Comparison of ENCODE assay signal across 8 cellular contexts in the genomic region with DNA sequence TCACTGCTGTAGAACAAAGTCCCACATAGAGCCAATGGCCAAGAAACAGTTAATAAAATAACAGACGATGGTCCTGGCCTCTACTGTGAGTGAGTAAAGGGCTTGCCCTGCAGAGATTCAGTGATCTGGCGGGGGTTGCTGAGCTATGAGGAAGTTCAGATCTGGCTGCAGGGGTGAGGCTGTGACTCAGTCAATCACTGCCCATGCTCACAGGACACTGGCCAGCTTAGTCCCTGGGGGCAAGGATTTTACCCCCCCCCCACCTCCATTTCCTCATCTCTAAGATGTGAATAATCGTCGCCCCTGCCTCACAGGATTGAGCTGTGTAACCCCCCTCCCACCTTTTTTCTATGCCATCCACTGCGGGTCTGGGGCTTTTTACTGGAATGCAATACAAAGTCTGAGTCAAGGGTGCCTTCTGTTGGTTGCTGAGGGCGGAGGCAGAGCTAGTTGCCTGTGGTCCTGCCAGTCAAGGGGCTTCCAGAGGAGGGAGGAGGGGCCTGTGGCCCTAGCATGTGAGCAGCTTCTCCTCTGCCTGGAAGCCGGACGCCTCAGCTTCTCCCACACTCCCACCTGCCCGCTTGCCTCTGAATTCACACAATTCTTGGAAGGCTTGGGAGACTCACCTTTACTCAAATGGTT. TPM values are rescaled to one million over a fixed set of nuclear protein-coding genes. Genes with fewer than 3 reads are reported as not detected.
A peak's percentile ranks its signal among the peaks of the same experiment; 100 is the strongest.
DNase-seq lines count a peak whose midpoint lies in the region; ATAC-seq and TF ChIP-seq lines count a peak whose summit lies in the region.
"Not testable (repeated sequence)": the region's sequence is repeated elsewhere in the genome, so short reads cannot be mapped to it uniquely, and the experiment has no call there.

No MANE protein-coding gene starts in this region.

- not testable (repeated sequence) for H3F3A ChIP-seq in PC-3 (ENCODE audit: low read length, unreplicated experiment)

- not testable (repeated sequence) for BruUV-seq in PC-3 (replicated peaks; lab: Mats Ljungman, UMichigan)

- not testable (repeated sequence) for H3K9me2 ChIP-seq in PC-3 (replicated peaks; ENCODE audit: low read length)

- not testable (repeated sequence) for H3K27me3 ChIP-seq in PC-3 (ENCODE audit: low read length); adrenal gland; foreskin keratinocyte; thoracic aorta (replicated peaks; ENCODE audit: insufficient read depth)

- intact Hi-C loops in CD14-positive monocyte (cut with micrococcal nuclease); PC-3 (cut with micrococcal nuclease); adrenal gland (cut with DNase I): not testable (repeated sequence)

- H3K36me3 Mint-ChIP-seq in CD14-positive monocyte; activated CD8-positive, alpha-beta T cell treated with anti-CD3 and anti-CD28 coated beads, Interleukin-2, amount 10 ng/mL, durations not matched to agents 7 days and 5 days (ENCODE audit: low read depth): not testable (repeated sequence)

- H3K4me3 Mint-ChIP-seq in CD14-positive monocyte = peak overlapping the region in 1 of 2 donors; percentile 16
- H3K4me3 Mint-ChIP-seq in activated CD8-positive, alpha-beta T cell treated with anti-CD3 and anti-CD28 coated beads, Interleukin-2, amount 10 ng/mL, durations not matched to agents 7 days and 5 days = not testable (repeated sequence)

- not testable (repeated sequence) for H3K36me3 ChIP-seq in PC-3 (ENCODE audit: low read depth, low read length); adrenal gland (replicated peaks in 1 of 2); thoracic aorta

- ATAC-seq in PC-3 (peak; percentile 73), foreskin keratinocyte (peak; percentile 37), left lobe of liver (peak; percentile 5), omental fat pad (ENCODE audit: low FRiP score) (peak; percentile 54)
- ATAC-seq in activated CD8-positive, alpha-beta T cell treated with anti-CD3 and anti-CD28 coated beads, Interleukin-2, amount 10 ng/mL, durations not matched to agents 7 days and 5 days; thoracic aorta (ENCODE audit: insufficient number of reproducible peaks, low FRiP score, low read depth): not testable (repeated sequence)

- not testable (repeated sequence) for H3K4me1 ChIP-seq in PC-3 (ENCODE audit: insufficient read depth, low read length); adrenal gland (replicated peaks in 1 of 2); foreskin keratinocyte; thoracic aorta (ENCODE audit: control insufficient read depth in 1 of 2, low read depth in 2 of 2)

- whole genome bisulfite sequencing in adrenal gland, 4 donors = 14 to 63% methylated on average over 2 of the region's 9 CpGs; no CpG with 5 or more reads in 2 of the 4 donors

- H3K9me3 ChIP-seq in PC-3 (ENCODE audit: low read length); adrenal gland (replicated peaks in 1 of 3); thoracic aorta: not testable (repeated sequence)

- not testable (repeated sequence) for TF ChIP-seq CTCF in CD14-positive monocyte (IDR thresholded peaks at IDR 0.05); PC-3 (conservative IDR thresholded peaks at IDR 0.05; ENCODE audit: low read depth, low read length); adrenal gland (IDR thresholded peaks at IDR 0.05); foreskin keratinocyte (conservative IDR thresholded peaks at IDR 0.05); omental fat pad (IDR thresholded peaks at IDR 0.05); thoracic aorta (IDR thresholded peaks at IDR 0.05)

- not testable (repeated sequence) for H3K9me3 Mint-ChIP-seq in CD14-positive monocyte; activated CD8-positive, alpha-beta T cell treated with anti-CD3 and anti-CD28 coated beads, Interleukin-2, amount 10 ng/mL, durations not matched to agents 7 days and 5 days (ENCODE audit: insufficient read depth)

- not testable (repeated sequence) for H3K79me2 ChIP-seq in PC-3 (ENCODE audit: low read length)

- H3K4me1 Mint-ChIP-seq in CD14-positive monocyte; activated CD8-positive, alpha-beta T cell treated with anti-CD3 and anti-CD28 coated beads, Interleukin-2, amount 10 ng/mL, durations not matched to agents 7 days and 5 days (ENCODE audit: low read depth): not testable (repeated sequence)

- CTCF ChIA-PET in PC-3 (lab: Charles Lee); activated CD8-positive, alpha-beta T cell treated with anti-CD3 and anti-CD28 coated beads, Interleukin-2, amount 10 ng/mL, durations not matched to agents 7 days and 5 days (lab: Charles Lee): not testable (repeated sequence)

- POLR2A ChIA-PET in PC-3 (lab: Charles Lee; ENCODE audit: unreplicated experiment); activated CD8-positive, alpha-beta T cell treated with anti-CD3 and anti-CD28 coated beads, Interleukin-2, amount 10 ng/mL, durations not matched to agents 7 days and 5 days (lab: Charles Lee): not testable (repeated sequence)

- H3K4me2 ChIP-seq in PC-3 (ENCODE audit: low read length) = not testable (repeated sequence)

- H3K27ac Mint-ChIP-seq in CD14-positive monocyte = peak overlapping the region in 4 of 7 donors; percentile 66 to 85 (median 74)
- H3K27ac Mint-ChIP-seq in activated CD8-positive, alpha-beta T cell treated with anti-CD3 and anti-CD28 coated beads, Interleukin-2, amount 10 ng/mL, durations not matched to agents 7 days and 5 days = not testable (repeated sequence)

- H4K20me1 ChIP-seq in PC-3 (ENCODE audit: low read length) = not testable (repeated sequence)

- DNase-seq in CD14-positive monocyte (ENCODE audit: low spot score) (peak; percentile 90), adrenal gland (peak in 6 of 7 donors; percentile 3 to 46 (median 16)), left lobe of liver (ENCODE audit: low spot score) (peak; percentile 42), omental fat pad (ENCODE audit: low spot score) (peak; percentile 27), thoracic aorta (ENCODE audit: low spot score) (peak; percentile 1)
- not testable (repeated sequence) for DNase-seq in PC-3, foreskin keratinocyte
- peak; percentile 12 for DNase-seq in activated CD8-positive, alpha-beta T cell treated with anti-CD3 and anti-CD28 coated beads, Interleukin-2, amount 10 ng/mL, durations not matched to agents 7 days and 5 days

- not testable (repeated sequence) for H3K27ac ChIP-seq in PC-3 (ENCODE audit: low read length); adrenal gland; foreskin keratinocyte; thoracic aorta

- TF ChIP-seq POLR2A in adrenal gland (IDR thresholded peaks at IDR 0.05) = not testable (repeated sequence)

- H3K9ac ChIP-seq in PC-3 (ENCODE audit: low read length) = not testable (repeated sequence)

- H3K4me3 ChIP-seq in PC-3 (ENCODE audit: low read length); adrenal gland; thoracic aorta: not testable (repeated sequence)

- not testable (repeated sequence) for H3K27me3 Mint-ChIP-seq in CD14-positive monocyte (ENCODE audit: low read depth in 3 of 3); activated CD8-positive, alpha-beta T cell treated with anti-CD3 and anti-CD28 coated beads, Interleukin-2, amount 10 ng/mL, durations not matched to agents 7 days and 5 days (ENCODE audit: low read depth)

- H2AFZ ChIP-seq in PC-3 (ENCODE audit: low read length) = not testable (repeated sequence)

RNA-seq across cellular contexts. Expression of gene SULT1A3, which starts 8.1 kb away (rescaled TPM):
- 10 to 100 TPM; 20.9 to 28.3 TPM for polyA plus RNA-seq in CD14-positive monocyte
- 8.5 and 14.6 TPM in 2 replicates for total RNA-seq in PC-3 (2014; rRNA removed)
- total RNA-seq in activated CD8-positive, alpha-beta T cell treated with anti-CD3 and anti-CD28 coated beads, Interleukin-2, amount 10 ng/mL, durations not matched to agents 7 days and 5 days = 10 to 100 TPM; 28.9 to 32.8 TPM
- total RNA-seq in adrenal gland = 10 to 100 TPM in 5 of 8 donors, 1 to 10 TPM in 3; 4.3 to 15.8 (median 12.6) TPM
- polyA plus RNA-seq in adrenal gland = 100 to 1,000 TPM in 1 of 3 donors, 10 to 100 TPM in 1, 1 to 10 TPM in 1; 3.5 to 125 (median 58.7) TPM
- 7.5 and 8.2 TPM in 2 replicates for total RNA-seq in foreskin keratinocyte
- 9.5 and 12.6 TPM in 2 replicates for polyA plus RNA-seq in foreskin keratinocyte
- 22.8 TPM for total RNA-seq in left lobe of liver
- 10 to 100 TPM; 14.0 to 32.3 (median 18.3) TPM for total RNA-seq in omental fat pad
- 10 to 100 TPM; 11.1 to 15.6 TPM for total RNA-seq in thoracic aorta

RNA-seq across cellular contexts. Expression of gene SLX1A, which starts 13.5 kb away (rescaled TPM):
- polyA plus RNA-seq in CD14-positive monocyte (100 to 1,000 TPM; 162 to 163 TPM), adrenal gland (100 to 1,000 TPM in 2 of 3 donors, 1 to 10 TPM in 1; 7.9 to 195 (median 169) TPM), foreskin keratinocyte (4.2 and 9.3 TPM in 2 replicates)
- total RNA-seq in PC-3 (2014; rRNA removed) (83.4 and 91.9 TPM in 2 replicates), adrenal gland (10 to 100 TPM; 12.4 to 87.5 (median 47.5) TPM), foreskin keratinocyte (23.6 and 24.8 TPM in 2 replicates), left lobe of liver (77.1 TPM), omental fat pad (10 to 100 TPM; 21.7 to 52.7 (median 44.2) TPM), thoracic aorta (10 to 100 TPM; 20.1 to 43.6 TPM)
- total RNA-seq in activated CD8-positive, alpha-beta T cell treated with anti-CD3 and anti-CD28 coated beads, Interleukin-2, amount 10 ng/mL, durations not matched to agents 7 days and 5 days = 100 to 1,000 TPM; 115 to 123 TPM

RNA-seq across cellular contexts. Expression of gene BOLA2B, which starts 13.7 kb away (rescaled TPM):
- 100 to 1,000 TPM; 105 to 160 TPM for polyA plus RNA-seq in CD14-positive monocyte
- 143 and 162 TPM in 2 replicates for total RNA-seq in PC-3 (2014; rRNA removed)
- total RNA-seq in activated CD8-positive, alpha-beta T cell treated with anti-CD3 and anti-CD28 coated beads, Interleukin-2, amount 10 ng/mL, durations not matched to agents 7 days and 5 days = 100 to 1,000 TPM; 205 to 212 TPM
- 100 to 1,000 TPM in 5 of 8 donors, 10 to 100 TPM in 3; 55.1 to 449 (median 137) TPM for total RNA-seq in adrenal gland
- 100 to 1,000 TPM in 2 of 3 donors, 10 to 100 TPM in 1; 96.4 to 329 (median 250) TPM for polyA plus RNA-seq in adrenal gland
- 165 and 184 TPM in 2 replicates for total RNA-seq in foreskin keratinocyte
- 155 and 156 TPM in 2 replicates for polyA plus RNA-seq in foreskin keratinocyte
- total RNA-seq in left lobe of liver = 21.7 TPM
- total RNA-seq in omental fat pad = 100 to 1,000 TPM; 152 to 366 (median 206) TPM
- total RNA-seq in thoracic aorta = 100 to 1,000 TPM in 1 of 2 donors, 10 to 100 TPM in 1; 83.4 to 224 TPM

RNA-seq across cellular contexts. Expression of gene CORO1A, which starts 23.8 kb away (rescaled TPM):
- 1,000 to 10,000 TPM; 1,314 to 1,346 TPM for polyA plus RNA-seq in CD14-positive monocyte
- total RNA-seq in PC-3 (2014; rRNA removed) = 8.4 and 10.3 TPM in 2 replicates
- 1,000 to 10,000 TPM; 1,875 to 1,983 TPM for total RNA-seq in activated CD8-positive, alpha-beta T cell treated with anti-CD3 and anti-CD28 coated beads, Interleukin-2, amount 10 ng/mL, durations not matched to agents 7 days and 5 days
- total RNA-seq in adrenal gland = 10 to 100 TPM; 21.3 to 69.1 (median 42.1) TPM
- polyA plus RNA-seq in adrenal gland = 10 to 100 TPM in 2 of 3 donors, 1 to 10 TPM in 1; 4.1 to 87.7 (median 56.2) TPM
- total RNA-seq in foreskin keratinocyte = 12.2 and 18.8 TPM in 2 replicates
- 18.7 and 30.3 TPM in 2 replicates for polyA plus RNA-seq in foreskin keratinocyte
- 8.5 TPM for total RNA-seq in left lobe of liver
- total RNA-seq in omental fat pad = 100 to 1,000 TPM in 1 of 4 donors, 10 to 100 TPM in 3; 31.6 to 109 (median 50.0) TPM
- 10 to 100 TPM; 78.1 to 87.8 TPM for total RNA-seq in thoracic aorta

RNA-seq across cellular contexts. Expression of gene NPIPB13, which starts 41.1 kb away (rescaled TPM):
- polyA plus RNA-seq in CD14-positive monocyte (not detected), adrenal gland (10 to 100 TPM in 2 of 3 donors, under 1 TPM in 1; 0.49 to 17.1 (median 16.5) TPM), foreskin keratinocyte (0.20 and 0.72 TPM in 2 replicates)
- total RNA-seq in PC-3 (2014; rRNA removed) (0.29 and 4.3 TPM in 2 replicates), adrenal gland (10 to 100 TPM in 1 of 8 donors, 1 to 10 TPM in 5, under 1 TPM in 1, not detected in 1; 0.35 to 11.7 (median 3.3) TPM), foreskin keratinocyte (1.6 and 2.5 TPM in 2 replicates), left lobe of liver (6.2 TPM), omental fat pad (10 to 100 TPM in 1 of 4 donors, 1 to 10 TPM in 3; 2.8 to 14.7 (median 5.9) TPM), thoracic aorta (10 to 100 TPM in 1 of 2 donors, 1 to 10 TPM in 1; 6.5 to 14.0 TPM)
- total RNA-seq in activated CD8-positive, alpha-beta T cell treated with anti-CD3 and anti-CD28 coated beads, Interleukin-2, amount 10 ng/mL, durations not matched to agents 7 days and 5 days = 10 to 100 TPM; 12.6 to 24.3 TPM
